ENCODE assay signal across 11 cellular contexts in genomic region chr3:185460719-185461350, GRCh38. TPM values are rescaled to one million over a fixed set of nuclear protein-coding genes. Genes with fewer than 3 reads are reported as not detected.
A peak's percentile ranks its signal among the peaks of the same experiment; 100 is the strongest.
DNase-seq lines count a peak whose midpoint lies in the region; ATAC-seq, FAIRE-seq and TF ChIP-seq lines count a peak whose summit lies in the region.
"Had no signal": no experiment of that assay in that cellular context is flagged by ENCODE, and none has a peak within 500 bp of the region (broad histone marks: within the 10 kb centered on the region; RNA-seq: fewer than 3 reads in every experiment).

No MANE protein-coding gene starts in this region.

- H3K4me3 ChIP-seq in K562, result no peak overlapping the region
- no peak overlapping the region for H3K4me3 ChIP-seq in mesendoderm (ENCODE audit: low read length)
- no peak overlapping the region for H3K4me3 ChIP-seq in kidney (ENCODE audit: low read length in 2 of 2)
- H3K4me3 ChIP-seq: right atrium auricular region, tibial artery had no signal

- no peak overlapping the region for H3K56ac ChIP-seq in mesendoderm (ENCODE audit: low read length)

- no peak for TF ChIP-seq EP300 in K562 (IDR thresholded peaks at IDR 0.05; ENCODE audit: low read length)

- TF ChIP-seq POLR2A in K562 (conservative IDR thresholded peaks at IDR 0.05), result no peak

- BruUV-seq in K562 (replicated peaks; lab: Mats Ljungman, UMichigan), result no TSS peak

- H2AFZ ChIP-seq in K562 (ENCODE audit: low read depth, low read length), result no peak overlapping the region

- FAIRE-seq in K562 (lab: Jason Lieb, UNC), result peak; percentile 64
- FAIRE-seq in kidney (lab: Jason Lieb, UNC), result no peak

- in situ Hi-C loops in KBM-7 (cut with MboI; ENCODE audit: low pct_unique_long_range_greater_than_20kb, low sequenced_read_pairs) (no loop called here), K562 (cut with MboI) (no loop called here)

- no peaks in the 10 kb centered on the region for H3K79me2 ChIP-seq in K562 (ENCODE audit: control insufficient read depth, insufficient read depth, low read length)
- no peaks in the 10 kb centered on the region for H3K79me2 ChIP-seq in mesendoderm (ENCODE audit: control insufficient read depth, insufficient read depth, low read length)

- peak; percentile 44 to 84 for TF ChIP-seq RAD21 in K562 (CRISPR knock-in tag; conservative IDR thresholded peaks at IDR 0.05 in 1 of 2, IDR thresholded peaks at IDR 0.05 in 1 of 2)

- H2BK15ac ChIP-seq in mesendoderm (replicated peaks; ENCODE audit: low read depth), result no peak overlapping the region

- H2BK120ac ChIP-seq in mesendoderm (ENCODE audit: low read depth, low read length), result no peak overlapping the region

- H2BK5ac ChIP-seq in mesendoderm (ENCODE audit: low read length), result no peak overlapping the region

- TF ChIP-seq CTCF in K562 (IDR thresholded peaks at IDR 0.05 in 2 of 3, conservative IDR thresholded peaks at IDR 0.05 in 1 of 3; ENCODE audit: insufficient read depth in 2 of 3, low read depth in 1 of 3, low read length in 3 of 3), result peak; percentile 42 to 73 (median 45); a peak in 4 of 6 replicates
- TF ChIP-seq CTCF in kidney (IDR thresholded peaks at IDR 0.05; ENCODE audit: borderline replicate concordance, extremely low read depth, insufficient read depth), result no peak

- H4K5ac ChIP-seq in mesendoderm (ENCODE audit: low read length), result no peak overlapping the region

- H3K9me3 ChIP-seq in K562 (replicated peaks; ENCODE audit: control insufficient read depth, insufficient read depth, low read depth, low read length), result no peaks in the 10 kb centered on the region
- H3K9me3 ChIP-seq in kidney (ENCODE audit: control insufficient read depth in 1 of 2, low read length in 2 of 2), result no peaks in the 10 kb centered on the region
- H3K9me3 ChIP-seq: right atrium auricular region, tibial artery had no signal

- no peak overlapping the region for H3K4me2 ChIP-seq in K562 (ENCODE audit: insufficient read depth, low read length)
- H3K4me2 ChIP-seq in mesendoderm (ENCODE audit: low read length), result no peak overlapping the region

- intact Hi-C loops in K562 (cut with micrococcal nuclease) (loop anchor here (2.0 to 5.0 kb wide), 2 partner anchors 38 to 111 kb away; partner anchors contain the start of gene TMEM41A), posterior vena cava (cut with DNase I) (no loop called here), kidney (cut with DNase I) (no loop called here)

- no peak overlapping the region for H3K23ac ChIP-seq in mesendoderm (ENCODE audit: low read length)

- H3K18ac ChIP-seq in mesendoderm (ENCODE audit: low read length), result no peak overlapping the region

- ATAC-seq in K562, result peak; percentile 76

- no peaks in the 10 kb centered on the region; a peak in 1 of 5 replicates for H3K27me3 ChIP-seq in K562 (ENCODE audit: control insufficient read depth in 2 of 2, insufficient read depth in 2 of 2, low read length in 2 of 2)
- no peaks in the 10 kb centered on the region for H3K27me3 ChIP-seq in mesendoderm (ENCODE audit: insufficient read depth, low read length, poor library complexity)
- H3K27me3 ChIP-seq: right atrium auricular region, tibial artery had no signal

- peaks cover 0 to 4% of the 10 kb centered on the region in 2 experiments; a peak in 3 of 5 replicates for H3K4me1 ChIP-seq in K562 (replicated peaks in 1 of 2; ENCODE audit: control insufficient read depth in 2 of 2, insufficient read depth in 2 of 2, low read length in 2 of 2)
- H3K4me1 ChIP-seq in mesendoderm (ENCODE audit: control insufficient read depth, low read depth, low read length), result no peaks in the 10 kb centered on the region
- H3K4me1 ChIP-seq in kidney (ENCODE audit: control insufficient read depth in 1 of 2, insufficient read depth in 1 of 2, low read depth in 1 of 2, low read length in 2 of 2), result no peaks in the 10 kb centered on the region
- H3K4me1 ChIP-seq: right atrium auricular region, tibial artery had no signal

- H3K79me1 ChIP-seq in mesendoderm (ENCODE audit: low read length), result no peaks in the 10 kb centered on the region

- DNase-seq in DMS114 treated with DMSO at 0.1 percent for 48 hours (lab: John Stamatoyannopoulos, UW; ENCODE audit: unreplicated experiment) (peak; percentile 37), KBM-7 (peak; percentile 57), K562 (ENCODE audit: extremely low read depth in 1 of 4, low spot score in 3 of 4) (peak; percentile 44 to 55 (median 46)), mesendoderm (peak; percentile 28), NCI-H1092 (lab: John Stamatoyannopoulos, UW) (no peak), posterior vena cava (ENCODE audit: low spot score) (no peak), kidney (no peak)
- DNase-seq in activated CD4-positive, alpha-beta T cell treated with anti-CD3 and anti-CD28 coated beads for 48 hours, result no peak
- DNase-seq: NCI-H2171 treated with DMSO at 0.1 percent for 48 hours, tibial artery had no signal

- H3K27ac ChIP-seq in K562 (ENCODE audit: extremely low read depth, low read depth, low read length) (no peak overlapping the region), mesendoderm (ENCODE audit: low read depth, low read length) (no peak overlapping the region), kidney (ENCODE audit: low read depth in 2 of 2, low read length in 2 of 2) (no peak overlapping the region)
- H3K27ac ChIP-seq: right atrium auricular region, tibial artery had no signal

- no peak overlapping the region for H2AK5ac ChIP-seq in mesendoderm (ENCODE audit: low read length)

- no peak overlapping the region for H3K4ac ChIP-seq in mesendoderm (ENCODE audit: low read depth, low read length)

- POLR2A ChIA-PET in K562 (lab: Yijun Ruan, JAX), result interaction anchor here (0.9 to 1.7 kb wide), 7 partner anchors 8 to 126 kb away, joined by 3 to 6 read pairs (median 3); partner anchors contain the start of gene SENP2

- H3K9me1 ChIP-seq in K562 (ENCODE audit: control insufficient read depth, insufficient read depth, low read length), result no peaks in the 10 kb centered on the region

- no peaks in the 10 kb centered on the region for H3K36me3 ChIP-seq in K562 (ENCODE audit: control insufficient read depth, insufficient read depth, low read length)
- no peaks in the 10 kb centered on the region for H3K36me3 ChIP-seq in mesendoderm (ENCODE audit: control insufficient read depth, insufficient read depth, low read length)
- H3K36me3 ChIP-seq in kidney (ENCODE audit: control insufficient read depth in 1 of 2, insufficient read depth in 2 of 2, low read length in 2 of 2), result peaks cover 13 to 36% of the 10 kb centered on the region in 2 donors
- H3K36me3 ChIP-seq: right atrium auricular region had no signal

- no peak overlapping the region for H4K8ac ChIP-seq in mesendoderm (ENCODE audit: low read depth, low read length)

- CTCF ChIA-PET in K562 (lab: Yijun Ruan, JAX; ENCODE audit: low intra/inter-chr PET ratio), result interaction anchor here (1.2 to 1.4 kb wide), 2 partner anchors 114 to 115 kb away, joined by 6 read pairs; no protein-coding TSS in a partner anchor

- H4K20me1 ChIP-seq in K562 (replicated peaks; ENCODE audit: control insufficient read depth, insufficient read depth, low read length), result no peaks in the 10 kb centered on the region

- WGBS in K562 (ENCODE audit: insufficient coverage, low coverage, missing lambda C conversion rate), result 25% methylated on average over 6 of the region's 6 CpGs
- WGBS in mesendoderm (ENCODE audit: extremely low coverage, insufficient coverage, low lambda C conversion rate), result no CpG with 5 or more reads among the region's 6 CpGs

- H3K9ac ChIP-seq in K562 (ENCODE audit: insufficient read depth in 1 of 2, low read depth in 2 of 2, low read length in 2 of 2), result no peak overlapping the region
- H3K9ac ChIP-seq in mesendoderm (ENCODE audit: low read length), result no peak overlapping the region
- no peak overlapping the region for H3K9ac ChIP-seq in kidney (ENCODE audit: low read length in 2 of 2)

RNA-seq across cellular contexts. Expression of gene TMEM41A, which starts 38.0 kb away (rescaled TPM):
- total RNA-seq in K562 (2011; cell fraction: chromatin; rRNA removed; ENCODE audit: low replicate concordance), result 137 and 152 TPM in 2 replicates
- 103 and 106 TPM in 2 replicates for total RNA-seq in K562 (2011; cell fraction: nucleolus; rRNA removed)
- total RNA-seq in K562 (2011; cell fraction: nucleoplasm; rRNA removed), result 145 and 197 TPM in 2 replicates
- total RNA-seq in K562 (2014; rRNA removed) (22.5 and 27.6 TPM in 2 replicates), K562 (2014; rRNA removed; fragmentation: Illumina TruSeq; extraction: Trizol) (31.5 and 34.0 TPM in 2 replicates), K562 (2015; rRNA removed; fragmentation: Illumina TruSeq; extraction: Trizol) (30.1 and 30.7 TPM in 2 replicates), K562 (2021) (32.3 and 33.8 TPM in 2 replicates), posterior vena cava (1 to 10 TPM; 9.6 TPM), kidney (21.0 TPM)
- polyA plus RNA-seq in K562 (2011; rRNA removed) (59.3 and 65.9 TPM in 2 replicates), K562 (2014; fragmentation: Illumina TruSeq; extraction: Trizol) (36.3 and 39.9 TPM in 2 replicates), K562 (2014; fragmentation: Nextera tagmentation; extraction: Ambion mirVana) (10 to 100 TPM; 23.1 to 30.6 TPM), K562 (2014; rRNA removed) (36.2 and 39.6 TPM in 2 replicates), kidney (ENCODE audit: insufficient read depth, low read depth, low replicate concordance) (19.0 TPM)
- polyA plus RNA-seq in K562 (2011; cell fraction: cytosol; rRNA removed), result 63.8 and 82.9 TPM in 2 replicates
- polyA plus RNA-seq in K562 (2011; cell fraction: nucleus; rRNA removed), result 41.1 and 62.8 TPM in 2 replicates
- polyA plus RNA-seq in K562 (2012), result 28.5 and 32.6 TPM in 2 replicates
- 80.5 and 81.1 TPM in 2 replicates for polyA minus RNA-seq in K562 (2011; rRNA and poly(A)+ RNA removed)
- polyA minus RNA-seq in K562 (2011; cell fraction: cytosol; rRNA and poly(A)+ RNA removed), result 21.2 and 29.0 TPM in 2 replicates
- polyA minus RNA-seq in K562 (2011; cell fraction: nucleus; rRNA and poly(A)+ RNA removed), result 27.1 and 43.7 TPM in 2 replicates
- polyA plus RNA-seq in mesendoderm (2013, experiment 1 of 2), result 14.9 TPM
- 14.0 TPM for polyA plus RNA-seq in mesendoderm (2013, experiment 2 of 2)

Comparison
In these comparisons a context has a peak if more than half of its experiments do, and no peak if none do; other contexts are left out.
1. DNase-seq: peak in DMS114 treated with DMSO at 0.1 percent for 48 hours (single experiment), KBM-7 (single experiment), K562 (4 of 4) and mesendoderm (single experiment); none in NCI-H1092 (single experiment), posterior vena cava (single experiment), kidney (single experiment) and activated CD4-positive, alpha-beta T cell treated with anti-CD3 and anti-CD28 coated beads for 48 hours (single experiment).